Comparison of ENCODE assay signal across 9 cellular contexts in genomic region chr21:38985423-38986378, GRCh38.
DNase-seq lines count a peak whose midpoint lies in the region; ATAC-seq and TF ChIP-seq lines count a peak whose summit lies in the region.
"Had no signal": no experiment of that assay in that cellular context is flagged by ENCODE, and none has a peak within 500 bp of the region (broad histone marks: within the 10 kb centered on the region; RNA-seq: fewer than 3 reads in every experiment).

No MANE protein-coding gene starts in this region.

- ATAC-seq in right lobe of liver = peak; percentile 36 to 48 (median 42)
- ATAC-seq in HG03457 (IDR thresholded peaks at IDR 0.05; ENCODE audit: unreplicated experiment) = no peak

- no peaks in the 10 kb centered on the region for H3K79me2 ChIP-seq in OCI-LY1 (ENCODE audit: insufficient read depth, low read length)

- H3K9me3 ChIP-seq in OCI-LY1 (ENCODE audit: low read length) (no peaks in the 10 kb centered on the region), ascending aorta (no peaks in the 10 kb centered on the region), right lobe of liver (no peaks in the 10 kb centered on the region)
- H3K9me3 ChIP-seq: neutrophil had no signal

- H3K9me2 ChIP-seq in OCI-LY1 (ENCODE audit: low read depth, low read length) = no peaks in the 10 kb centered on the region

- H3F3A ChIP-seq in OCI-LY1 (ENCODE audit: insufficient read depth, low read length) = no peaks in the 10 kb centered on the region

- H3K4me2 ChIP-seq in OCI-LY1 (ENCODE audit: low read length) = peak overlapping the region; percentile 11; the same call in 1 of the 2 replicates

- no peaks in the 10 kb centered on the region for H3K27me3 ChIP-seq in HL-60 (ENCODE audit: insufficient read depth, poor library complexity, severe bottlenecking)
- H3K27me3 ChIP-seq in OCI-LY1 (ENCODE audit: insufficient read depth, low read length) = no peaks in the 10 kb centered on the region; the same call in 1 of the 2 replicates
- no peaks in the 10 kb centered on the region for H3K27me3 ChIP-seq in ascending aorta
- H3K27me3 ChIP-seq in right lobe of liver = no peaks in the 10 kb centered on the region

- H3K36me3 ChIP-seq in OCI-LY1 (ENCODE audit: insufficient read depth, low read length) (no peaks in the 10 kb centered on the region), ascending aorta (no peaks in the 10 kb centered on the region), right lobe of liver (no peaks in the 10 kb centered on the region)
- H3K36me3 ChIP-seq: neutrophil had no signal

- TF ChIP-seq CTCF in HL-60 (IDR thresholded peaks at IDR 0.05; ENCODE audit: insufficient read depth, low read length) (no peak), OCI-LY1 (IDR thresholded peaks at IDR 0.05; ENCODE audit: low read length) (no peak), ascending aorta (IDR thresholded peaks at IDR 0.05) (no peak), right lobe of liver (IDR thresholded peaks at IDR 0.05) (no peak)

- no peak overlapping the region for H3K4me3 ChIP-seq in HL-60 (replicated peaks; ENCODE audit: insufficient read depth, low read length)
- H3K4me3 ChIP-seq in OCI-LY1 (ENCODE audit: low read depth, low read length, poor library complexity, severe bottlenecking) = no peak overlapping the region
- peak overlapping the region in 1 of 2 donors; percentile 20 for H3K4me3 ChIP-seq in ascending aorta
- H3K4me3 ChIP-seq in right lobe of liver = no peak overlapping the region

- intact Hi-C loops in ascending aorta (cut with DNase I) (loop anchor here (5.0 kb wide), 2 partner anchors 37 to 178 kb away; partner anchors contain the start of gene ETS2), right lobe of liver (cut with DNase I) (no loop called here)

- H3K27ac ChIP-seq in HL-60 (replicated peaks) (peak overlapping the region; percentile 90), OCI-LY1 (ENCODE audit: low read depth, low read length, poor library complexity, severe bottlenecking) (peak overlapping the region; percentile 14), ascending aorta (peak overlapping the region; percentile 70 to 76), right lobe of liver (peak overlapping the region in 1 of 3 donors; percentile 23)
- H3K27ac ChIP-seq: neutrophil had no signal

- no peak for TF ChIP-seq POLR2A in right lobe of liver (IDR thresholded peaks at IDR 0.05)

- H3K4me1 ChIP-seq in OCI-LY1 (ENCODE audit: insufficient read depth, low read length, severe bottlenecking) = peaks cover 48% of the 10 kb centered on the region
- H3K4me1 ChIP-seq in ascending aorta = peaks cover 25 to 54% of the 10 kb centered on the region in 2 donors
- H3K4me1 ChIP-seq in right lobe of liver = peaks cover 0 to 16% (median 0%) of the 10 kb centered on the region in 4 donors

- 47% methylated on average over 14 of the region's 20 CpGs for WGBS in right lobe of liver (ENCODE audit: insufficient coverage, low coverage, low lambda C conversion rate, missing lambda C conversion rate)

- no peak overlapping the region for H2AFZ ChIP-seq in OCI-LY1 (ENCODE audit: low read length)

- no peaks in the 10 kb centered on the region for H4K20me1 ChIP-seq in OCI-LY1 (ENCODE audit: insufficient read depth, low read length)

- no peak overlapping the region for H3K9ac ChIP-seq in OCI-LY1 (ENCODE audit: low read length)

- DNase-seq in ELR (ENCODE audit: low read depth) (peak; percentile 26), HL-60 (ENCODE audit: low read depth in 1 of 2, low spot score in 1 of 2) (peak; percentile 89), ascending aorta (ENCODE audit: low spot score in 2 of 2) (peak; percentile 39 to 88), right lobe of liver (peak in 1 of 3 donors; percentile 41), mesenteric fat pad (ENCODE audit: low spot score) (no peak)
- peak; percentile 21 to 29 for DNase-seq in stimulated activated CD8-positive, alpha-beta memory T cell treated with anti-CD3 and anti-CD28 coated beads, Interleukin-7, amount 100 ng/mL, for 4 hours (ENCODE audit: low read depth in 2 of 2)
